Comparison of ENCODE assay signal across 1 cellular context in the genomic region with DNA sequence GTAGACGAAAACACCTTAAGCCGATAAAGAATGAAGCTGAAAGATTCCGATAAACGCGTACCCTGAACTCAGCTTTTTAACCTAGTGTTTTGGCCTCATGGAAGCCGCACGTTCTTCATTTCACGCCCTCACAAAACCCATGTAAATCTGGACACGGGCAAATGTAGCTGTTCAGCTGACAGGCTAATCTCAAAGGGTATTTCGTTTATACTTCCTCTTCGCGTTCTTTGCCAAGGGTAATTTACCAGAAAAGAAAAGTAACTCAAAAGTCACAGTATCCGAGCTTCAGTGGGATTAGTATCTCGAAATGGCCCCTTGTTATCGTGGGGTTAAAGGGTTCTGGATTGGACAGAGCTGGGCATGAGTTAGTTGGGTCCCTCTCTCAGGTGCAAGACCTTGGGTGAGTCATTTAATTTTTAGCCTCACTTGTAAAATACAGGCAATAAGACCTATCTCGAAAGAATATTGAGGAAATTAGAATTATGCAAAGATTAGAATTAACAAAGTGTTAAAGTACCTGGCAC.
TF ChIP-seq lines count a peak whose summit lies in the region.

No MANE protein-coding gene starts in this region.

TF ChIP-seq in IMR-90, 13 proteins besides CTCF, POLR2A, EP300 and RAD21:
- TF ChIP-seq SMC3 (IDR thresholded peaks at IDR 0.05; ENCODE audit: low read depth, low read length) (no peak), MAZ (IDR thresholded peaks at IDR 0.05; ENCODE audit: borderline replicate concordance, low read depth, low read length) (no peak), NFE2L2 (IDR thresholded peaks at IDR 0.05; ENCODE audit: low read depth, low read length) (no peak), FOS (IDR thresholded peaks at IDR 0.05; ENCODE audit: low read depth, low read length) (no peak), CHD1 (IDR thresholded peaks at IDR 0.05; ENCODE audit: low read depth, low read length) (no peak), USF2 (IDR thresholded peaks at IDR 0.05; ENCODE audit: low read depth, low read length) (0 out of 2 replicates have a peak, but pooled peaks have one; percentile 1)
- TF ChIP-seq, protein P1, sequence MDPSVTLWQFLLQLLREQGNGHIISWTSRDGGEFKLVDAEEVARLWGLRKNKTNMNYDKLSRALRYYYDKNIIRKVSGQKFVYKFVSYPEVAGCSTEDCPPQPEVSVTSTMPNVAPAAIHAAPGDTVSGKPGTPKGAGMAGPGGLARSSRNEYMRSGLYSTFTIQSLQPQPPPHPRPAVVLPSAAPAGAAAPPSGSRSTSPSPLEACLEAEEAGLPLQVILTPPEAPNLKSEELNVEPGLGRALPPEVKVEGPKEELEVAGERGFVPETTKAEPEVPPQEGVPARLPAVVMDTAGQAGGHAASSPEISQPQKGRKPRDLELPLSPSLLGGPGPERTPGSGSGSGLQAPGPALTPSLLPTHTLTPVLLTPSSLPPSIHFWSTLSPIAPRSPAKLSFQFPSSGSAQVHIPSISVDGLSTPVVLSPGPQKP (IDR thresholded peaks at IDR 0.05; ENCODE audit: borderline replicate concordance, low read depth, low read length): no peak
TF ChIP-seq in IMR-90: peak in this region for 1.
